ENCODE assay signal across 2 cellular contexts in genomic region chr4:39802005-39802404, GRCh38.
A peak's percentile ranks its signal among the peaks of the same experiment; 100 is the strongest.
TF ChIP-seq lines count a peak whose summit lies in the region.

No MANE protein-coding gene starts in this region.

TF ChIP-seq in HepG2, 621 proteins besides CTCF, POLR2A, EP300 and RAD21:
- TF ChIP-seq AGO2 (optimal IDR thresholded peaks at IDR 0.05; ENCODE audit: low read depth, low read length) (no peak), ZNF121 (CRISPR knock-in tag; IDR thresholded peaks at IDR 0.05) (peak; percentile 89), MTA1 (CRISPR knock-in tag; IDR thresholded peaks at IDR 0.05; ENCODE audit: borderline replicate concordance) (no peak), PHF5A (CRISPR knock-in tag; IDR thresholded peaks at IDR 0.05; ENCODE audit: low read depth, unreplicated experiment) (no peak), ZNF503 (CRISPR knock-in tag; IDR thresholded peaks at IDR 0.05) (no peak)

TF ChIP-seq in H1, 55 proteins besides CTCF, POLR2A, EP300 and RAD21:
- TF ChIP-seq YY1 (IDR thresholded peaks at IDR 0.05; ENCODE audit: low read depth, low read length): no peak
- no peak for TF ChIP-seq TCF12 (IDR thresholded peaks at IDR 0.05; ENCODE audit: low read depth, low read length)
- no peak for TF ChIP-seq CREB1 (IDR thresholded peaks at IDR 0.05)
- no peak for TF ChIP-seq POLR2AphosphoS5 (IDR thresholded peaks at IDR 0.05; ENCODE audit: low read depth, low read length)
TF ChIP-seq in H1: peak in this region for 0.
